ENCODE assay signal across 1 cellular context in genomic region chr3:36943601-36944000, GRCh38.
TF ChIP-seq lines count a peak whose summit lies in the region.

No MANE protein-coding gene starts in this region.

TF ChIP-seq in H1, 55 proteins besides CTCF, POLR2A, EP300 and RAD21:
- peak; percentile 44; the same call in 1 of the 2 replicates for TF ChIP-seq MAX (IDR thresholded peaks at IDR 0.05)
- no peak for TF ChIP-seq ASH2L (IDR thresholded peaks at IDR 0.05; ENCODE audit: low read length)
- no peak for TF ChIP-seq RBBP5 (IDR thresholded peaks at IDR 0.05; ENCODE audit: borderline replicate concordance, low read depth, low read length)
- TF ChIP-seq KDM5A (IDR thresholded peaks at IDR 0.05; ENCODE audit: low read length) = no peak
- no peak; the same call in 1 of the 2 replicates for TF ChIP-seq POLR2AphosphoS5 (IDR thresholded peaks at IDR 0.05; ENCODE audit: low read depth, low read length)
- no peak for TF ChIP-seq KDM4A (IDR thresholded peaks at IDR 0.05; ENCODE audit: low read depth, low read length, severe bottlenecking)
- TF ChIP-seq BRCA1 (IDR thresholded peaks at IDR 0.05; ENCODE audit: low read depth, low read length) = no peak
- TF ChIP-seq TEAD4 (IDR thresholded peaks at IDR 0.05; ENCODE audit: low read depth, low read length) = no peak
- TF ChIP-seq SRF (IDR thresholded peaks at IDR 0.05; ENCODE audit: low read depth, low read length) = no peak
- no peak for TF ChIP-seq KDM1A (IDR thresholded peaks at IDR 0.05; ENCODE audit: borderline replicate concordance, low read length)
- peak; percentile 15; the same call in 1 of the 2 replicates for TF ChIP-seq TAF1 (IDR thresholded peaks at IDR 0.05; ENCODE audit: low read depth, low read length)
- no peak for TF ChIP-seq HDAC2 (IDR thresholded peaks at IDR 0.05; ENCODE audit: borderline replicate concordance in 1 of 2, low read depth in 2 of 2, low read length in 2 of 2)
- TF ChIP-seq CBX8 (IDR thresholded peaks at IDR 0.05; ENCODE audit: borderline replicate concordance, low read depth, low read length) = no peak
- peak; percentile 15 for TF ChIP-seq TAF7 (optimal IDR thresholded peaks at IDR 0.05; ENCODE audit: borderline replicate concordance, low read depth, low read length)
- TF ChIP-seq NANOG (IDR thresholded peaks at IDR 0.05; ENCODE audit: insufficient read depth, low read depth, low read length, poor library complexity, severe bottlenecking) = no peak
